ENCODE assay signal across 8 cellular contexts in genomic region chr6:135497412-135498177, GRCh38. TPM values are rescaled to one million over a fixed set of nuclear protein-coding genes. Genes with fewer than 3 reads are reported as not detected.
A peak's percentile ranks its signal among the peaks of the same experiment; 100 is the strongest.
DNase-seq lines count a peak whose midpoint lies in the region; TF ChIP-seq lines count a peak whose summit lies in the region.

TSS of gene AHI1 (minus strand) at chr6:135497740. CDS start at chr6:135492237, 5,503 bp downstream.

- TF ChIP-seq CTCF in H9 (conservative IDR thresholded peaks at IDR 0.05) (no peak), Loucy (conservative IDR thresholded peaks at IDR 0.05; ENCODE audit: low read length) (no peak)

- no peaks in the 10 kb centered on the region; the same call in 1 of the 2 replicates for H3K27me3 Mint-ChIP-seq in H9 (ENCODE audit: low read depth)

- H3K4me3 ChIP-seq in Loucy (ENCODE audit: low read length, poor library complexity, severe bottlenecking): peak within 1 kb of the TSS; percentile 94
- peak within 1 kb of the TSS; percentile 82 to 87 for H3K4me3 ChIP-seq in neuronal stem cell (ENCODE audit: low read length in 2 of 2)
- H3K4me3 ChIP-seq in subcutaneous abdominal adipose tissue (ENCODE audit: low read depth in 1 of 5, low read length in 5 of 5): peak within 1 kb of the TSS; percentile 83 to 94 (median 87)

- peak within 1 kb of the TSS; percentile 28 to 68 (median 49); a peak in 4 of 7 replicates for H3K27ac Mint-ChIP-seq in H9

- H2BK20ac ChIP-seq in H9 (ENCODE audit: low read depth, low read length, poor library complexity, severe bottlenecking): no peak within 1 kb of the TSS

- peaks cover 0 to 5% (median 0%) of the 10 kb centered on the region in 3 experiments; a peak in 4 of 7 replicates for H3K36me3 Mint-ChIP-seq in H9 (ENCODE audit: insufficient read depth in 1 of 3, low read depth in 3 of 3)

- H3K4me1 Mint-ChIP-seq in H9: peaks cover 6 to 9% of the 10 kb centered on the region in 2 experiments; a peak in 2 of 4 replicates

- H4K20me1 ChIP-seq in H9 (ENCODE audit: control insufficient read depth, insufficient read depth, insufficient read length): no peaks in the 10 kb centered on the region
- H4K20me1 ChIP-seq in Loucy (ENCODE audit: insufficient read depth, low read length, poor library complexity, severe bottlenecking): no peaks in the 10 kb centered on the region

- H3K27ac ChIP-seq in H9 (ENCODE audit: insufficient read length, low read depth, low read length) (no peak within 1 kb of the TSS), neuronal stem cell (replicated peaks; ENCODE audit: low read length) (peak within 1 kb of the TSS; percentile 76), subcutaneous abdominal adipose tissue (ENCODE audit: low read depth, low read length) (peak within 1 kb of the TSS; percentile 99)

- peaks cover 6% of the 10 kb centered on the region for H3K23me2 ChIP-seq in H9 (ENCODE audit: insufficient read length, low read depth, low read length, poor library complexity, severe bottlenecking)

- no peak within 1 kb of the TSS for H2AK5ac ChIP-seq in H9 (ENCODE audit: insufficient read length, low read length)
- H2AK5ac ChIP-seq in neuronal stem cell (ENCODE audit: low read depth, low read length): no peak within 1 kb of the TSS

- no peaks in the 10 kb centered on the region for H3K27me3 ChIP-seq in H9 (ENCODE audit: insufficient read depth, low read length)
- no peaks in the 10 kb centered on the region for H3K27me3 ChIP-seq in Loucy (ENCODE audit: insufficient read depth, low read length, poor library complexity, severe bottlenecking)
- H3K27me3 ChIP-seq in neuronal stem cell (ENCODE audit: control insufficient read depth in 3 of 3, insufficient read depth in 3 of 3, low read depth in 1 of 3, low read length in 3 of 3): no peaks in the 10 kb centered on the region
- no peaks in the 10 kb centered on the region for H3K27me3 ChIP-seq in subcutaneous abdominal adipose tissue (ENCODE audit: control insufficient read depth in 5 of 5, insufficient read depth in 4 of 5, low read length in 5 of 5)

- H3K18ac ChIP-seq in H9 (ENCODE audit: insufficient read length, low read depth, low read length): peak within 1 kb of the TSS; percentile 88
- peak within 1 kb of the TSS; percentile 98 for H3K18ac ChIP-seq in neuronal stem cell (ENCODE audit: low read length)

- H3K9me2 ChIP-seq in Loucy (replicated peaks; ENCODE audit: low read depth, low read length): no peaks in the 10 kb centered on the region

- DNase-seq in GM03348 (ENCODE audit: low spot score): peak; percentile 94
- peak; percentile 94 for DNase-seq in H9
- DNase-seq in SHP77 treated with DMSO at 0.1 percent for 48 hours (lab: John Stamatoyannopoulos, UW): peak; percentile 80
- peak; percentile 92 for DNase-seq in activated gamma-delta T cell (lab: John Stamatoyannopoulos, UW)
- peak; percentile 87 for DNase-seq in foreskin melanocyte
- peak; percentile 92 for DNase-seq in neuronal stem cell (ENCODE audit: low spot score)

- H3K23ac ChIP-seq in H9 (ENCODE audit: insufficient read length, low read depth, low read length): no peak within 1 kb of the TSS
- H3K23ac ChIP-seq in neuronal stem cell (ENCODE audit: low read depth, low read length, poor library complexity): peak within 1 kb of the TSS; percentile 92

- no peak within 1 kb of the TSS for H3T11ph ChIP-seq in H9 (ENCODE audit: low read length)

- peak within 1 kb of the TSS; percentile 91 for H3K14ac ChIP-seq in H9 (ENCODE audit: insufficient read depth, low read length)
- peak within 1 kb of the TSS; percentile 77 for H3K14ac ChIP-seq in neuronal stem cell (ENCODE audit: low read length)

- no peaks in the 10 kb centered on the region; the same call in 1 of the 2 replicates for H3F3A ChIP-seq in Loucy (ENCODE audit: low read depth)

- H4K91ac ChIP-seq in H9 (ENCODE audit: insufficient read length, low read depth, low read length) (no peak within 1 kb of the TSS), neuronal stem cell (ENCODE audit: low read depth, low read length, poor library complexity) (no peak within 1 kb of the TSS)

- H3K4me1 ChIP-seq in H9 (ENCODE audit: insufficient read depth, low read length): no peaks in the 10 kb centered on the region
- H3K4me1 ChIP-seq in Loucy (ENCODE audit: insufficient read depth, low read length, poor library complexity, severe bottlenecking): peaks cover 30% of the 10 kb centered on the region
- H3K4me1 ChIP-seq in neuronal stem cell (ENCODE audit: control insufficient read depth in 2 of 2, insufficient read depth in 1 of 2, low read depth in 1 of 2, low read length in 2 of 2): no peaks in the 10 kb centered on the region
- H3K4me1 ChIP-seq in subcutaneous abdominal adipose tissue (ENCODE audit: control insufficient read depth in 5 of 5, insufficient read depth in 5 of 5, low read length in 5 of 5): peaks cover 0 to 18% (median 14%) of the 10 kb centered on the region in 5 donors

- H4K8ac ChIP-seq in H9 (replicated peaks; ENCODE audit: insufficient read length, low read depth, low read length) (no peak within 1 kb of the TSS), neuronal stem cell (ENCODE audit: low read depth, low read length) (no peak within 1 kb of the TSS)

- no peak within 1 kb of the TSS for H3K56ac ChIP-seq in H9 (ENCODE audit: insufficient read length, low read depth, low read length)

- no peak within 1 kb of the TSS for H2BK5ac ChIP-seq in H9 (ENCODE audit: insufficient read length, low read length)
- H2BK5ac ChIP-seq in neuronal stem cell (ENCODE audit: low read length): peak within 1 kb of the TSS; percentile 56

- H3K4me3 Mint-ChIP-seq in H9: no peak within 1 kb of the TSS

- H2AFZ ChIP-seq in H9 (ENCODE audit: low read length) (peak within 1 kb of the TSS; percentile 50), Loucy (ENCODE audit: low read length) (peak within 1 kb of the TSS; percentile 100), neuronal stem cell (ENCODE audit: low read length) (peak within 1 kb of the TSS; percentile 99)

- no peaks in the 10 kb centered on the region; a peak in 1 of 5 replicates for H3K9me3 Mint-ChIP-seq in H9

- H3K36me3 ChIP-seq in Loucy (ENCODE audit: insufficient read depth, low read length): no peaks in the 10 kb centered on the region
- H3K36me3 ChIP-seq in neuronal stem cell (replicated peaks in 1 of 2; ENCODE audit: control insufficient read depth in 2 of 2, insufficient read depth in 2 of 2, low read length in 2 of 2): peaks cover 0 to 25% of the 10 kb centered on the region in 2 donors
- peaks cover 0 to 5% (median 0%) of the 10 kb centered on the region in 5 donors for H3K36me3 ChIP-seq in subcutaneous abdominal adipose tissue (ENCODE audit: control insufficient read depth in 5 of 5, insufficient read depth in 5 of 5, low read length in 5 of 5)

- peak within 1 kb of the TSS; percentile 4; the same call in 1 of the 2 replicates for H2BK15ac ChIP-seq in H9 (ENCODE audit: low read depth, low read length)
- H2BK15ac ChIP-seq in neuronal stem cell (ENCODE audit: low read length): peak within 1 kb of the TSS; percentile 51

- H3K9me3 ChIP-seq in H9 (ENCODE audit: control insufficient read depth, low read depth, low read length): no peaks in the 10 kb centered on the region
- H3K9me3 ChIP-seq in Loucy (ENCODE audit: insufficient read depth, low read depth, low read length): no peaks in the 10 kb centered on the region
- peaks cover 0 to 3% of the 10 kb centered on the region in 2 donors for H3K9me3 ChIP-seq in neuronal stem cell (replicated peaks in 1 of 2; ENCODE audit: control insufficient read depth in 2 of 2, insufficient read depth in 1 of 2, low read depth in 1 of 2, low read length in 2 of 2)
- no peaks in the 10 kb centered on the region for H3K9me3 ChIP-seq in subcutaneous abdominal adipose tissue (ENCODE audit: control insufficient read depth in 5 of 5, low read length in 5 of 5)

- H2BK12ac ChIP-seq in H9 (ENCODE audit: insufficient read length, low read depth, low read length): peak within 1 kb of the TSS; percentile 82
- no peak within 1 kb of the TSS for H2BK12ac ChIP-seq in neuronal stem cell (ENCODE audit: low read length)

- no peak within 1 kb of the TSS; the same call in 1 of the 2 replicates for H3K4ac ChIP-seq in H9 (ENCODE audit: low read depth, low read length)
- H3K4ac ChIP-seq in neuronal stem cell (ENCODE audit: low read length): no peak within 1 kb of the TSS

- WGBS in H9 (ENCODE audit: extremely low coverage, insufficient read length, low lambda C conversion rate): no CpG with 5 or more reads among the region's 85 CpGs
- WGBS in neuronal stem cell (ENCODE audit: extremely low coverage in 2 of 2, insufficient read length in 2 of 2, insufficient replicate concordance in 1 of 2), 2 donors: no CpG with 5 or more reads among the region's 85 CpGs

- no peaks in the 10 kb centered on the region for H3K79me1 ChIP-seq in H9 (ENCODE audit: insufficient read depth, low read depth, low read length, poor library complexity, severe bottlenecking)
- no peaks in the 10 kb centered on the region for H3K79me1 ChIP-seq in neuronal stem cell (ENCODE audit: low read depth, low read length)

- H3K79me2 ChIP-seq in H9 (ENCODE audit: insufficient read depth, low read length) (no peaks in the 10 kb centered on the region), Loucy (ENCODE audit: insufficient read depth, low read length) (peaks cover 8% of the 10 kb centered on the region; the same call in 1 of the 2 replicates)

- H3K9ac ChIP-seq in H9 (ENCODE audit: extremely low read depth, insufficient read length, low read length) (peak within 1 kb of the TSS; percentile 73), Loucy (ENCODE audit: low read depth, low read length, poor library complexity, severe bottlenecking) (peak within 1 kb of the TSS; percentile 77), neuronal stem cell (ENCODE audit: low read depth, low read length, poor library complexity) (peak within 1 kb of the TSS; percentile 94), subcutaneous abdominal adipose tissue (ENCODE audit: low read length in 5 of 5) (peak within 1 kb of the TSS; percentile 69 to 99 (median 98))

- H4K5ac ChIP-seq in H9 (ENCODE audit: insufficient read length, low read depth, low read length): peak within 1 kb of the TSS; percentile 15

- H2BK120ac ChIP-seq in H9 (ENCODE audit: low read depth, low read length, poor library complexity, severe bottlenecking) (no peak within 1 kb of the TSS), neuronal stem cell (ENCODE audit: low read depth, low read length) (no peak within 1 kb of the TSS)

- H3K4me2 ChIP-seq in H9 (ENCODE audit: insufficient read depth, insufficient read length, low read length) (peak within 1 kb of the TSS; percentile 59), Loucy (ENCODE audit: low read depth, low read length, poor library complexity, severe bottlenecking) (peak within 1 kb of the TSS; percentile 87), neuronal stem cell (ENCODE audit: insufficient read depth, low read length, poor library complexity, severe bottlenecking) (peak within 1 kb of the TSS; percentile 60)

RNA-seq across cellular contexts. Expression of gene AHI1, which starts in this region (rescaled TPM):
- 7.8 and 9.9 TPM in 2 replicates for total RNA-seq in H9 (2021)
- polyA plus RNA-seq in neuronal stem cell (2013, experiment 1 of 2): 29.6 TPM
- 33.0 TPM for polyA plus RNA-seq in neuronal stem cell (2013, experiment 2 of 2)

Comparison
In these comparisons a context has a peak if more than half of its experiments do, and no peak if none do; other contexts are left out.
1. H2AFZ ChIP-seq: peak in every context shown above with its lines; median percentile 100 in Loucy; 99 in neuronal stem cell; 50 in H9.